Comparison of ENCODE assay signal across 25 cellular contexts in genomic region chr7:84144480-84144879, GRCh38. TPM values are rescaled to one million over a fixed set of nuclear protein-coding genes. Genes with fewer than 3 reads are reported as not detected.
A peak's percentile ranks its signal among the peaks of the same experiment; 100 is the strongest.
DNase-seq lines count a peak whose midpoint lies in the region; ATAC-seq, FAIRE-seq and TF ChIP-seq lines count a peak whose summit lies in the region.
"Had no signal": no experiment of that assay in that cellular context is flagged by ENCODE, and none has a peak within 500 bp of the region (broad histone marks: within the 10 kb centered on the region; RNA-seq: fewer than 3 reads in every experiment).

No MANE protein-coding gene starts in this region.

- peaks cover 2% of the 10 kb centered on the region for H3K27me3 Mint-ChIP-seq in nephron progenitor cell (ENCODE audit: low read depth, poor library complexity)
- H3K27me3 Mint-ChIP-seq in neural progenitor cell (ENCODE audit: insufficient read depth, low read depth), result no peaks in the 10 kb centered on the region
- H3K27me3 Mint-ChIP-seq in activated CD4-positive, alpha-beta T cell treated with anti-CD3 and anti-CD28 coated beads for 36 hours, result no peaks in the 10 kb centered on the region
- H3K27me3 Mint-ChIP-seq: activated T-helper 17 cell treated with anti-CD3 and anti-CD28 coated beads, Interleukin-2, amount 50 U/mL, for 72 hours; dendritic cell treated with granulocyte-macrophage colony-stimulating factor and Interleukin-4, amounts not matched to agents 40 ng/mL and 50 ng/mL, for 4 days had no signal

- no peak for TF ChIP-seq CTCF in nephron progenitor cell (IDR thresholded peaks at IDR 0.05)
- no peak for TF ChIP-seq CTCF in neural progenitor cell (IDR thresholded peaks at IDR 0.05)

- POLR2A ChIA-PET in activated CD4-positive, alpha-beta T cell treated with anti-CD3 and anti-CD28 coated beads for 36 hours (lab: Charles Lee), result no interaction called here

- FAIRE-seq in H54 (lab: Jason Lieb, UNC), result peak; percentile 80
- FAIRE-seq: kidney had no signal

- no peak overlapping the region for H3K9ac ChIP-seq in neural progenitor cell

- peaks cover 12% of the 10 kb centered on the region for H3K36me3 Mint-ChIP-seq in nephron progenitor cell (ENCODE audit: low read depth)
- peaks cover 22% of the 10 kb centered on the region for H3K36me3 Mint-ChIP-seq in neural progenitor cell
- H3K36me3 Mint-ChIP-seq in activated CD4-positive, alpha-beta T cell treated with anti-CD3 and anti-CD28 coated beads for 36 hours (ENCODE audit: low read depth), result no peaks in the 10 kb centered on the region
- H3K36me3 Mint-ChIP-seq: stimulated activated effector memory CD8-positive, alpha-beta T cell treated with anti-CD3 and anti-CD28 coated beads, Interleukin-12 subunit alpha, Interleukin-12 subunit beta, amount 100 ng/mL, for 72 hours had no signal

- no peaks in the 10 kb centered on the region for H3K27me3 ChIP-seq in neural progenitor cell
- H3K27me3 ChIP-seq: breast epithelium, esophagus muscularis mucosa, heart right ventricle, neutrophil, SJSA1, testis had no signal

- no peak for ATAC-seq in GM21717 (IDR thresholded peaks at IDR 0.05; ENCODE audit: unreplicated experiment)
- ATAC-seq in activated CD4-positive, alpha-beta T cell treated with anti-CD3 and anti-CD28 coated beads for 36 hours, result no peak
- ATAC-seq: activated T-helper 17 cell treated with anti-CD3 and anti-CD28 coated beads, Interleukin-2, amount 50 U/mL, for 72 hours; heart right ventricle; stimulated activated effector memory CD8-positive, alpha-beta T cell treated with anti-CD3 and anti-CD28 coated beads, Interleukin-12 subunit alpha, Interleukin-12 subunit beta, amount 100 ng/mL, for 72 hours had no signal

- H3K4me3 ChIP-seq in neural progenitor cell, result no peak overlapping the region
- H3K4me3 ChIP-seq: breast epithelium, esophagus muscularis mucosa, HAP-1, heart right ventricle, SJSA1, testis had no signal

- H3K4me1 ChIP-seq in neural progenitor cell, result peaks cover 46% of the 10 kb centered on the region
- H3K4me1 ChIP-seq: breast epithelium, heart right ventricle, testis had no signal

- H3K27ac Mint-ChIP-seq in nephron progenitor cell (peak overlapping the region; percentile 58), neural progenitor cell (no peak overlapping the region)
- H3K27ac Mint-ChIP-seq in activated CD4-positive, alpha-beta T cell treated with anti-CD3 and anti-CD28 coated beads for 36 hours, result no peak overlapping the region
- H3K27ac Mint-ChIP-seq: activated T-helper 17 cell treated with anti-CD3 and anti-CD28 coated beads, Interleukin-2, amount 50 U/mL, for 72 hours; dendritic cell treated with granulocyte-macrophage colony-stimulating factor and Interleukin-4, amounts not matched to agents 40 ng/mL and 50 ng/mL, for 4 days; stimulated activated effector memory CD8-positive, alpha-beta T cell treated with anti-CD3 and anti-CD28 coated beads, Interleukin-12 subunit alpha, Interleukin-12 subunit beta, amount 100 ng/mL, for 72 hours had no signal

- CTCF ChIA-PET in activated CD4-positive, alpha-beta T cell treated with anti-CD3 and anti-CD28 coated beads for 36 hours (lab: Charles Lee), result no interaction called here

- no peak overlapping the region for H3K27ac ChIP-seq in neural progenitor cell
- H3K27ac ChIP-seq: breast epithelium, heart right ventricle, neutrophil, SJSA1, testis had no signal

- peaks cover 36% of the 10 kb centered on the region for H4K20me1 ChIP-seq in neural progenitor cell (ENCODE audit: low read depth)

- no peaks in the 10 kb centered on the region for H3K9me3 ChIP-seq in neural progenitor cell (ENCODE audit: low read depth)
- H3K9me3 ChIP-seq: breast epithelium, esophagus muscularis mucosa, HAP-1, heart right ventricle, neutrophil, SJSA1, testis had no signal

- no peak overlapping the region for H3K4me3 Mint-ChIP-seq in nephron progenitor cell
- H3K4me3 Mint-ChIP-seq in neural progenitor cell, result no peak overlapping the region
- no peak overlapping the region for H3K4me3 Mint-ChIP-seq in activated CD4-positive, alpha-beta T cell treated with anti-CD3 and anti-CD28 coated beads for 36 hours
- H3K4me3 Mint-ChIP-seq: activated T-helper 17 cell treated with anti-CD3 and anti-CD28 coated beads, Interleukin-2, amount 50 U/mL, for 72 hours; dendritic cell treated with granulocyte-macrophage colony-stimulating factor and Interleukin-4, amounts not matched to agents 40 ng/mL and 50 ng/mL, for 4 days; stimulated activated effector memory CD8-positive, alpha-beta T cell treated with anti-CD3 and anti-CD28 coated beads, Interleukin-12 subunit alpha, Interleukin-12 subunit beta, amount 100 ng/mL, for 72 hours had no signal

- no peaks in the 10 kb centered on the region for H3K36me3 ChIP-seq in neural progenitor cell
- H3K36me3 ChIP-seq: breast epithelium, esophagus muscularis mucosa, HAP-1, heart right ventricle, neutrophil, SJSA1 had no signal

- TF ChIP-seq POLR2A in H54 (IDR thresholded peaks at IDR 0.05; ENCODE audit: low read depth, low read length), result no peak

- H3K4me1 Mint-ChIP-seq in nephron progenitor cell (peaks cover 46% of the 10 kb centered on the region), neural progenitor cell (peaks cover 47% of the 10 kb centered on the region)
- H3K4me1 Mint-ChIP-seq in activated CD4-positive, alpha-beta T cell treated with anti-CD3 and anti-CD28 coated beads for 36 hours, result peaks cover 2% of the 10 kb centered on the region
- H3K4me1 Mint-ChIP-seq: activated T-helper 17 cell treated with anti-CD3 and anti-CD28 coated beads, Interleukin-2, amount 50 U/mL, for 72 hours; stimulated activated effector memory CD8-positive, alpha-beta T cell treated with anti-CD3 and anti-CD28 coated beads, Interleukin-12 subunit alpha, Interleukin-12 subunit beta, amount 100 ng/mL, for 72 hours had no signal

- peaks cover 8% of the 10 kb centered on the region for H3F3A ChIP-seq in neural progenitor cell (ENCODE audit: low read depth)

- DNase-seq in H54 (ENCODE audit: insufficient read length, low spot score), result no peak
- peak; percentile 43 for DNase-seq in NCI-H69 (lab: John Stamatoyannopoulos, UW)
- peak; percentile 10 for DNase-seq in fibroblast of gingiva (ENCODE audit: low read depth)
- no peak for DNase-seq in nephron progenitor cell
- no peak for DNase-seq in neural progenitor cell (ENCODE audit: low spot score)
- DNase-seq in DMS153 treated with DMSO at 0.1 percent for 48 hours (lab: John Stamatoyannopoulos, UW; ENCODE audit: unreplicated experiment), result no peak
- DNase-seq in activated CD4-positive, alpha-beta T cell treated with anti-CD3 and anti-CD28 coated beads for 36 hours, result no peak
- DNase-seq: activated CD4-positive, CD25-positive, alpha-beta regulatory T cell treated with anti-CD3 and anti-CD28 coated beads, Interleukin-2, amount 50 U/mL, for 72 hours; DMS79; heart right ventricle; KBM-7; kidney; NCI-H1092; NCI-H2107; T1000; testis had no signal

- H3K9me3 Mint-ChIP-seq in nephron progenitor cell (no peaks in the 10 kb centered on the region), neural progenitor cell (peaks cover 3% of the 10 kb centered on the region)
- H3K9me3 Mint-ChIP-seq in activated CD4-positive, alpha-beta T cell treated with anti-CD3 and anti-CD28 coated beads for 36 hours (ENCODE audit: low read depth), result peaks cover 3% of the 10 kb centered on the region
- H3K9me3 Mint-ChIP-seq: activated T-helper 17 cell treated with anti-CD3 and anti-CD28 coated beads, Interleukin-2, amount 50 U/mL, for 72 hours; dendritic cell treated with granulocyte-macrophage colony-stimulating factor and Interleukin-4, amounts not matched to agents 40 ng/mL and 50 ng/mL, for 4 days had no signal

- intact Hi-C loops in activated CD4-positive, alpha-beta T cell treated with anti-CD3 and anti-CD28 coated beads for 36 hours (cut with DNase I, micrococcal nuclease), result no loop called here

- H2AFZ ChIP-seq in neural progenitor cell (replicated peaks), result no peak overlapping the region

- peaks cover 100% of the 10 kb centered on the region for H3K79me2 ChIP-seq in neural progenitor cell (ENCODE audit: low read depth)

- H3K4me2 ChIP-seq in neural progenitor cell, result no peak overlapping the region

RNA-seq across cellular contexts. Expression of gene SEMA3A, which starts 50.1 kb away (rescaled TPM):
- total RNA-seq in neural progenitor cell (ENCODE audit: low replicate concordance), result 69.5 and 134 TPM in 2 replicates
- 1 to 10 TPM; 1.4 to 1.6 TPM for total RNA-seq in activated CD4-positive, alpha-beta T cell treated with anti-CD3 and anti-CD28 coated beads for 36 hours

Comparison
In these comparisons a context has a peak if more than half of its experiments do, and no peak if none do; other contexts are left out.
1. DNase-seq: peak in NCI-H69 (single experiment) and fibroblast of gingiva (single experiment); none in H54 (single experiment), nephron progenitor cell (single experiment), neural progenitor cell (single experiment), DMS153 treated with DMSO at 0.1 percent for 48 hours (single experiment) and activated CD4-positive, alpha-beta T cell treated with anti-CD3 and anti-CD28 coated beads for 36 hours (single experiment).
2. RNA of gene SEMA3A, which starts 50.1 kb away (total RNA-seq): 69.5 to 134 TPM in neural progenitor cell; 1.4 to 1.6 TPM in activated CD4-positive, alpha-beta T cell treated with anti-CD3 and anti-CD28 coated beads for 36 hours; every median in the first group is over 10 times any median in the second.